ENCODE assay signal across 13 cellular contexts in genomic region chr9:127444283-127444920, GRCh38. TPM values are rescaled to one million over a fixed set of nuclear protein-coding genes. Genes with fewer than 3 reads are reported as not detected.
DNase-seq lines count a peak whose midpoint lies in the region; ATAC-seq and TF ChIP-seq lines count a peak whose summit lies in the region.
"Had no signal": no experiment of that assay in that cellular context is flagged by ENCODE, and none has a peak within 500 bp of the region (broad histone marks: within the 10 kb centered on the region; RNA-seq: fewer than 3 reads in every experiment).

No MANE protein-coding gene starts in this region.

- H3K36me3 Mint-ChIP-seq in brain: peaks cover 88% of the 10 kb centered on the region

- H3K4me3 ChIP-seq in Karpas-422 (ENCODE audit: low read length) (no peak overlapping the region), smooth muscle cell (no peak overlapping the region), lower leg skin (ENCODE audit: low read depth, poor library complexity, severe bottlenecking) (no peak overlapping the region)
- H3K4me3 ChIP-seq: dorsolateral prefrontal cortex, gastroesophageal sphincter had no signal

- H3K4me2 ChIP-seq in Karpas-422 (ENCODE audit: low read depth, low read length, poor library complexity, severe bottlenecking) (no peak overlapping the region), smooth muscle cell (no peak overlapping the region)

- H3K27me3 Mint-ChIP-seq in brain: no peaks in the 10 kb centered on the region

- H3K9me2 ChIP-seq in Karpas-422 (replicated peaks; ENCODE audit: insufficient read depth, low read length): no peaks in the 10 kb centered on the region

- no peak for ATAC-seq in HG03460 (IDR thresholded peaks at IDR 0.05; ENCODE audit: unreplicated experiment)

- H3K9me3 ChIP-seq in Karpas-422 (ENCODE audit: low read length): no peaks in the 10 kb centered on the region
- no peaks in the 10 kb centered on the region for H3K9me3 ChIP-seq in smooth muscle cell (replicated peaks; ENCODE audit: low read depth)
- H3K9me3 ChIP-seq: gastroesophageal sphincter had no signal

- DNase-seq in activated CD8-positive, alpha-beta memory T cell treated with anti-CD3 and anti-CD28 coated beads, Interleukin-2, amount 50 U/mL, for 48 hours: peak; percentile 77
- no peak for DNase-seq in activated CD8-positive, alpha-beta memory T cell treated with anti-CD3 and anti-CD28 coated beads, Interleukin-2, amount 50 U/mL, for 4 hours
- DNase-seq in Karpas-422 (peak; percentile 66), smooth muscle cell (lab: John Stamatoyannopoulos, UW; ENCODE audit: unreplicated experiment) (no peak), lower leg skin (ENCODE audit: low spot score in 2 of 2) (no peak), COR-L47 (lab: John Stamatoyannopoulos, UW) (no peak)
- DNase-seq: activated naive CD4-positive, alpha-beta T cell treated with Interleukin-2 at 50 U/mL for 16 hours; dorsolateral prefrontal cortex; NCI-H1436; OCI-M1 had no signal

- H4K20me1 ChIP-seq in Karpas-422 (ENCODE audit: insufficient read depth, low read depth, low read length) (peaks cover 15% of the 10 kb centered on the region), smooth muscle cell (ENCODE audit: low read depth) (peaks cover 48% of the 10 kb centered on the region)

- TF ChIP-seq POLR2A in lower leg skin (IDR thresholded peaks at IDR 0.05): no peak

- peaks cover 0 to 2% (median 0%) of the 10 kb centered on the region in 5 experiments for H3K9me3 Mint-ChIP-seq in brain

- H3K4me1 ChIP-seq in Karpas-422 (ENCODE audit: low read length) (peaks cover 6% of the 10 kb centered on the region), smooth muscle cell (ENCODE audit: low read depth) (peaks cover 7% of the 10 kb centered on the region)

- H3K27me3 ChIP-seq in Karpas-422 (ENCODE audit: low read length) (no peaks in the 10 kb centered on the region), smooth muscle cell (ENCODE audit: low read depth) (no peaks in the 10 kb centered on the region)
- H3K27me3 ChIP-seq: dorsolateral prefrontal cortex, gastroesophageal sphincter had no signal

- peaks cover 43% of the 10 kb centered on the region for H3K36me3 ChIP-seq in Karpas-422 (ENCODE audit: insufficient read depth, low read length)
- H3K36me3 ChIP-seq in smooth muscle cell (ENCODE audit: low read depth): peaks cover 4% of the 10 kb centered on the region

- no peak overlapping the region for H2AFZ ChIP-seq in Karpas-422 (ENCODE audit: low read length)
- H2AFZ ChIP-seq in smooth muscle cell (ENCODE audit: low read depth): no peak overlapping the region

- intact Hi-C loops in lower leg skin (cut with DNase I; ENCODE audit: low total_unique reads): no loop called here

- TF ChIP-seq CTCF in brain (conservative IDR thresholded peaks at IDR 0.05) (no peak), smooth muscle cell (IDR thresholded peaks at IDR 0.05; ENCODE audit: borderline replicate concordance, insufficient read depth, poor library complexity, severe bottlenecking) (no peak), lower leg skin (IDR thresholded peaks at IDR 0.05) (no peak)

- H3K27ac Mint-ChIP-seq in brain: peak overlapping the region in 3 of 5 experiments; percentile 21 to 87 (median 53)

- H3F3A ChIP-seq in smooth muscle cell (ENCODE audit: low read depth): peaks cover 51% of the 10 kb centered on the region

- H3K27ac ChIP-seq in Karpas-422 (ENCODE audit: low read length) (no peak overlapping the region), smooth muscle cell (ENCODE audit: low read depth) (peak overlapping the region; percentile 89)

- H3K4me1 Mint-ChIP-seq in brain: peaks cover 18% of the 10 kb centered on the region

- no peak overlapping the region for H3K9ac ChIP-seq in Karpas-422 (ENCODE audit: low read length)
- H3K9ac ChIP-seq in smooth muscle cell (ENCODE audit: low read depth): no peak overlapping the region

- H3K4me3 Mint-ChIP-seq in brain: peak overlapping the region in 1 of 5 experiments; percentile 58

- peaks cover 8% of the 10 kb centered on the region for H3K79me2 ChIP-seq in Karpas-422 (ENCODE audit: low read length)
- peaks cover 14% of the 10 kb centered on the region for H3K79me2 ChIP-seq in smooth muscle cell (ENCODE audit: low read depth)

- WGBS in smooth muscle cell (ENCODE audit: low lambda C conversion rate): 95% methylated on average over 17 of the region's 17 CpGs
- 92 to 93% methylated on average over 17 of the region's 17 CpGs for WGBS in lower leg skin, 2 donors

RNA-seq across cellular contexts. Expression of gene RPL12, which starts 6.8 kb away (rescaled TPM):
- total RNA-seq in Karpas-422 (2014; rRNA removed; shearing (Covaris generic); ENCODE audit: low replicate concordance): 2,789 and 3,026 TPM in 2 replicates
- polyA plus RNA-seq in brain (ENCODE audit: insufficient read depth, low read depth, low replicate concordance) (3,352 TPM), smooth muscle cell (371 and 424 TPM in 2 replicates)
- total RNA-seq in smooth muscle cell (1,296 and 1,445 TPM in 2 replicates), lower leg skin (1,000 to 10,000 TPM; 2,461 to 2,856 (median 2,671) TPM)

RNA-seq across cellular contexts. Expression of gene LRSAM1, which starts 6.9 kb away (rescaled TPM):
- total RNA-seq in Karpas-422 (2014; rRNA removed; shearing (Covaris generic); ENCODE audit: low replicate concordance): 14.4 and 15.5 TPM in 2 replicates
- polyA plus RNA-seq in brain (ENCODE audit: insufficient read depth, low read depth, low replicate concordance): 29.4 TPM
- total RNA-seq in smooth muscle cell: 10.5 and 15.3 TPM in 2 replicates
- polyA plus RNA-seq in smooth muscle cell: 27.0 and 28.7 TPM in 2 replicates
- total RNA-seq in lower leg skin: 10 to 100 TPM; 37.9 to 47.9 (median 41.9) TPM

RNA-seq across cellular contexts. Expression of gene ZNF79, which starts 20.2 kb away (rescaled TPM):
- total RNA-seq in Karpas-422 (2014; rRNA removed; shearing (Covaris generic); ENCODE audit: low replicate concordance): 8.1 and 10.5 TPM in 2 replicates
- polyA plus RNA-seq in brain (ENCODE audit: insufficient read depth, low read depth, low replicate concordance) (6.6 TPM), smooth muscle cell (4.3 and 4.9 TPM in 2 replicates)
- total RNA-seq in smooth muscle cell (6.6 and 8.6 TPM in 2 replicates), lower leg skin (10 to 100 TPM in 1 of 4 donors, 1 to 10 TPM in 3; 9.2 to 12.1 (median 9.8) TPM)

RNA-seq across cellular contexts. Expression of gene SLC2A8, which starts 47.4 kb away (rescaled TPM):
- total RNA-seq in Karpas-422 (2014; rRNA removed; shearing (Covaris generic); ENCODE audit: low replicate concordance): 11.3 and 29.4 TPM in 2 replicates
- 23.4 TPM for polyA plus RNA-seq in brain (ENCODE audit: insufficient read depth, low read depth, low replicate concordance)
- 8.7 and 16.9 TPM in 2 replicates for total RNA-seq in smooth muscle cell
- 27.7 and 36.6 TPM in 2 replicates for polyA plus RNA-seq in smooth muscle cell
- total RNA-seq in lower leg skin: 10 to 100 TPM; 17.6 to 28.7 (median 23.6) TPM

Comparison
In these comparisons a context has a peak if more than half of its experiments do, and no peak if none do; other contexts are left out.
1. DNase-seq: peak in activated CD8-positive, alpha-beta memory T cell treated with anti-CD3 and anti-CD28 coated beads, Interleukin-2, amount 50 U/mL, for 48 hours (single experiment) and Karpas-422 (single experiment); none in activated CD8-positive, alpha-beta memory T cell treated with anti-CD3 and anti-CD28 coated beads, Interleukin-2, amount 50 U/mL, for 4 hours (single experiment), smooth muscle cell (single experiment), lower leg skin (0 of 2) and COR-L47 (single experiment).